Comparison of ENCODE assay signal across 8 cellular contexts in genomic region chr1:39269791-39270342, GRCh38.
DNase-seq lines count a peak whose midpoint lies in the region; ATAC-seq, FAIRE-seq and TF ChIP-seq lines count a peak whose summit lies in the region.

No MANE protein-coding gene starts in this region.

- ATAC-seq in GM19467 (IDR thresholded peaks at IDR 0.05; ENCODE audit: unreplicated experiment) (peak; percentile 62), GM12878 (peak; percentile 83), mucosa of descending colon (peak; percentile 56)

- TF ChIP-seq CTCF in GM12878 (IDR thresholded peaks at IDR 0.05 in 2 of 3, conservative IDR thresholded peaks at IDR 0.05 in 1 of 3; ENCODE audit: control insufficient read depth in 2 of 3, extremely low read depth in 1 of 3, insufficient read depth in 1 of 3, low read depth in 3 of 3, low read length in 3 of 3) = no peak
- TF ChIP-seq CTCF in mucosa of descending colon (IDR thresholded peaks at IDR 0.05) = no peak

- H3K4me2 ChIP-seq in GM12878 (ENCODE audit: control insufficient read depth, insufficient read depth) = peak overlapping the region; percentile 89

- no peaks in the 10 kb centered on the region for H4K20me1 ChIP-seq in GM12878 (ENCODE audit: control insufficient read depth, insufficient read depth)

- no peaks in the 10 kb centered on the region for H3K27me3 ChIP-seq in HUES64 (ENCODE audit: insufficient read depth, low read length)
- H3K27me3 ChIP-seq in GM12878 (replicated peaks in 1 of 2; ENCODE audit: control insufficient read depth in 2 of 2, insufficient read depth in 2 of 2, low read length in 1 of 2) = no peaks in the 10 kb centered on the region

- POLR2A ChIA-PET in GM12878 (lab: Charles Lee) = interaction anchor here (0.5 to 2.6 kb wide), 9 partner anchors 8 to 180 kb away, joined by 3 to 14 read pairs (median 5); no protein-coding TSS in a partner anchor

- peaks cover 6% of the 10 kb centered on the region; the same call in 1 of the 2 replicates for H3K36me3 ChIP-seq in HUES64 (ENCODE audit: insufficient read depth, low read length)
- H3K36me3 ChIP-seq in GM12878 (ENCODE audit: control insufficient read depth in 2 of 2, insufficient read depth in 2 of 2, low read length in 1 of 2) = peaks cover 2 to 11% of the 10 kb centered on the region in 2 experiments; a peak in 3 of 4 replicates
- no peaks in the 10 kb centered on the region for H3K36me3 ChIP-seq in mucosa of descending colon (ENCODE audit: low read depth)

- in situ Hi-C loops in GM12878 (cut with MboI) = no loop called here

- no peak for TF ChIP-seq EP300 in GM12878 (IDR thresholded peaks at IDR 0.05; ENCODE audit: borderline replicate concordance in 1 of 2, control insufficient read depth in 1 of 2, low read depth in 2 of 2, low read length in 2 of 2)

- TF ChIP-seq POLR2A in GM12878 (IDR thresholded peaks at IDR 0.05; ENCODE audit: low read depth, low read length) = no peak

- no TSS peak for BruUV-seq in GM12878 (replicated peaks; lab: Mats Ljungman, UMichigan)

- peak; percentile 95 for FAIRE-seq in GM12878 (lab: Jason Lieb, UNC)

- no peaks in the 10 kb centered on the region for H3K9me3 ChIP-seq in HUES64 (ENCODE audit: insufficient read depth, low read depth, low read length)
- no peaks in the 10 kb centered on the region for H3K9me3 ChIP-seq in GM12878 (replicated peaks; ENCODE audit: control insufficient read depth, insufficient read depth, low read length)
- H3K9me3 ChIP-seq in mucosa of descending colon = no peaks in the 10 kb centered on the region

- CTCF ChIA-PET in GM12878 (lab: Yijun Ruan, JAX) = interaction anchor here (0.7 to 25.0 kb wide), 16 partner anchors 9 to 269 kb away, joined by 3 to 918 read pairs (median 6); no protein-coding TSS in a partner anchor

- H3K79me2 ChIP-seq in GM12878 (ENCODE audit: control insufficient read depth, insufficient read depth, low read length) = peaks cover 87% of the 10 kb centered on the region

- 0 out of 2 replicates have a peak, but pooled peaks have one; percentile 20 for TF ChIP-seq RAD21 in GM12878 (IDR thresholded peaks at IDR 0.05; ENCODE audit: insufficient read depth, low read depth, low read length)

- intact Hi-C loops in GM12878 (cut with micrococcal nuclease; ENCODE audit: unreplicated experiment) (no loop called here), mucosa of descending colon (cut with DNase I, micrococcal nuclease) (loop anchor here in 1 of 2 donors (10.0 kb wide), 1 partner anchor 165 kb away; no protein-coding TSS in a partner anchor)

- H3K4me1 ChIP-seq in HUES64 (ENCODE audit: insufficient read depth, low read length) (peaks cover 53% of the 10 kb centered on the region), GM12878 (ENCODE audit: control insufficient read depth, insufficient read depth, low read length) (peaks cover 56% of the 10 kb centered on the region), mucosa of descending colon (ENCODE audit: low read depth) (peaks cover 12% of the 10 kb centered on the region)

- H2AFZ ChIP-seq in GM12878 (ENCODE audit: control insufficient read depth, low read depth, low read length) = no peak overlapping the region

- DNase-seq in EH (ENCODE audit: low read depth) = peak; percentile 74
- peak; percentile 92 for DNase-seq in GM12878 (ENCODE audit: low read depth, low spot score)
- no peak for DNase-seq in mucosa of descending colon
- DNase-seq in SIG-M5 (lab: John Stamatoyannopoulos, UW) = no peak
- no peak for DNase-seq in stimulated activated CD4-positive, alpha-beta T cell treated with anti-CD3 and anti-CD28 coated beads, Interleukin-2, amount 100 ng/mL, for 48 hours
- DNase-seq in NCI-H526 (lab: John Stamatoyannopoulos, UW) = no peak

- no peak overlapping the region for H3K9ac ChIP-seq in HUES64 (ENCODE audit: low read depth, low read length)
- peak overlapping the region; percentile 49 for H3K9ac ChIP-seq in GM12878 (ENCODE audit: control insufficient read depth, insufficient read depth, low read length)

- H3K4me3 ChIP-seq in HUES64 (ENCODE audit: low read length) = peak overlapping the region; percentile 45; the same call in 1 of the 2 replicates
- H3K4me3 ChIP-seq in GM12878 = peak overlapping the region; percentile 57
- H3K4me3 ChIP-seq in mucosa of descending colon = no peak overlapping the region

- WGBS in HUES64 = 82% methylated on average over 4 of the region's 4 CpGs
- 3% methylated on average over 4 of the region's 4 CpGs for WGBS in GM12878 (ENCODE audit: insufficient coverage, insufficient replicate concordance, low lambda C conversion rate, missing lambda C conversion rate)

- H3K27ac ChIP-seq in HUES64 (ENCODE audit: low read depth, low read length) (peak overlapping the region; percentile 54; the same call in 1 of the 2 replicates), GM12878 (ENCODE audit: control insufficient read depth, insufficient read depth) (peak overlapping the region; percentile 81)

- SMC1A ChIA-PET in GM12878 (lab: Charles Lee; ENCODE audit: uncharacterized antibody, unreplicated experiment) = interaction anchor here (0.6 to 13.9 kb wide), 23 partner anchors 9 to 397 kb away, joined by 3 to 155 read pairs (median 5); no protein-coding TSS in a partner anchor

- RAD21 ChIA-PET in GM12878 (lab: Charles Lee; ENCODE audit: unreplicated experiment) = interaction anchor here (0.8 to 10.8 kb wide), 10 partner anchors 8 to 269 kb away, joined by 3 to 117 read pairs (median 6); no protein-coding TSS in a partner anchor

TF ChIP-seq in GM12878, 131 proteins besides CTCF, POLR2A, EP300 and RAD21 (continues in another document):
- TF ChIP-seq USF2 (IDR thresholded peaks at IDR 0.05; ENCODE audit: borderline replicate concordance, low read depth, low read length) (no peak), JUNB (IDR thresholded peaks at IDR 0.05) (peak; percentile 42; the same call in 1 of the 2 replicates), BRCA1 (IDR thresholded peaks at IDR 0.05; ENCODE audit: low read depth, low read length) (no peak), TCF12 (IDR thresholded peaks at IDR 0.05; ENCODE audit: low read depth, low read length) (peak; percentile 30; the same call in 1 of the 2 replicates), ZBED1 (IDR thresholded peaks at IDR 0.05; ENCODE audit: borderline replicate concordance) (0 out of 2 replicates have a peak, but pooled peaks have one; percentile 58), TBL1XR1 (IDR thresholded peaks at IDR 0.05; ENCODE audit: low read depth, low read length) (0 out of 2 replicates have a peak, but pooled peaks have one; percentile 42), NFXL1 (IDR thresholded peaks at IDR 0.05; ENCODE audit: borderline replicate concordance) (no peak), SMC3 (IDR thresholded peaks at IDR 0.05; ENCODE audit: borderline replicate concordance, low read length) (no peak), PML (IDR thresholded peaks at IDR 0.05; ENCODE audit: low read length) (no peak), CEBPZ (IDR thresholded peaks at IDR 0.05; ENCODE audit: low read depth, low read length) (no peak), NR2F1 (conservative IDR thresholded peaks at IDR 0.05) (peak; percentile 47; the same call in 1 of the 2 replicates), RCOR1 (conservative IDR thresholded peaks at IDR 0.05; ENCODE audit: low read depth, low read length) (no peak), NFIC (IDR thresholded peaks at IDR 0.05; ENCODE audit: low read depth, low read length) (peak; percentile 75), MEF2A (IDR thresholded peaks at IDR 0.05; ENCODE audit: insufficient read depth, low read depth, low read length) (peak; percentile 91), ATF7 (IDR thresholded peaks at IDR 0.05; ENCODE audit: low read depth) (peak; percentile 76), SIN3A (IDR thresholded peaks at IDR 0.05; ENCODE audit: low read depth, low read length) (peak; percentile 34; the same call in 1 of the 2 replicates), PAX5 (IDR thresholded peaks at IDR 0.05; ENCODE audit: borderline replicate concordance, low read depth, low read length) (peak; percentile 93), TARDBP (IDR thresholded peaks at IDR 0.05; ENCODE audit: borderline replicate concordance) (0 out of 2 replicates have a peak, but pooled peaks have one; percentile 61)

Comparison
In these comparisons a context has a peak if more than half of its experiments do, and no peak if none do; other contexts are left out.
1. DNase-seq: peak in EH (single experiment) and GM12878 (single experiment); none in mucosa of descending colon (0 of 3), SIG-M5 (single experiment), stimulated activated CD4-positive, alpha-beta T cell treated with anti-CD3 and anti-CD28 coated beads, Interleukin-2, amount 100 ng/mL, for 48 hours (0 of 2) and NCI-H526 (0 of 2).
2. Peak in every context shown above with its lines, with median percentiles within 50 percentile points of each other: ATAC-seq.